In genomic region chr7:67732898-67733297, GRCh38 we compare ENCODE assay signal across 32 cellular contexts.
"Had no signal": no experiment of that assay in that cellular context is flagged by ENCODE, and none has a peak within 500 bp of the region (broad histone marks: within the 10 kb centered on the region; RNA-seq: fewer than 3 reads in every experiment).

No MANE protein-coding gene starts in this region.

- FAIRE-seq: astrocyte, bronchial epithelial cell had no signal

- ATAC-seq: activated naive CD4-positive, alpha-beta T cell treated with anti-CD3 and anti-CD28 coated beads, Interleukin-2, amount 50 U/mL, for 72 hours; activated naive CD8-positive, alpha-beta T cell treated with anti-CD3 and anti-CD28 coated beads, Interleukin-2, amount 50 U/mL, for 24 hours; activated T-cell treated with anti-CD3 and anti-CD28 coated beads, Interleukin-2, amount 50 U/mL, for 4 hours; activated T-cell treated with anti-CD3 and anti-CD28 coated beads, Interleukin-2, amount 50 U/mL, for 72 hours; activated T-helper 17 cell treated with anti-CD3 and anti-CD28 coated beads, Interleukin-2, amount 50 U/mL, for 72 hours; body of pancreas had no signal

- H3K9me3 ChIP-seq: adrenal gland, ascending aorta, body of pancreas, breast epithelium had no signal

- H3K4me1 ChIP-seq: adrenal gland, ascending aorta, body of pancreas, breast epithelium had no signal

- H3K27ac ChIP-seq: adrenal gland, ascending aorta, body of pancreas, brain microvascular endothelial cell, breast epithelium, cardiac muscle cell had no signal

- H3K27me3 ChIP-seq: adrenal gland, ascending aorta, body of pancreas, brain microvascular endothelial cell, breast epithelium, cardiac muscle cell had no signal

- DNase-seq: activated effector memory CD4-positive, alpha-beta T cell treated with anti-CD3 and anti-CD28 coated beads, Interleukin-2, amount 50 U/mL, for 16 hours; activated effector memory CD4-positive, alpha-beta T cell treated with Interleukin-2 at 50 U/mL for 16 hours; activated gamma-delta T cell; activated gamma-delta T cell treated with Interleukin-2 at 50 U/mL for 16 hours; activated naive CD4-positive, alpha-beta T cell; activated naive CD4-positive, alpha-beta T cell treated with anti-CD3 and anti-CD28 coated beads for 36 hours; activated naive CD4-positive, alpha-beta T cell treated with anti-CD3 and anti-CD28 coated beads, Interleukin-2, amount 10 ng/mL, durations not matched to agents 7 days and 5 days; activated naive CD4-positive, alpha-beta T cell treated with anti-CD3 and anti-CD28 coated beads, Interleukin-2, amount 50 U/mL, for 16 hours; activated naive CD4-positive, alpha-beta T cell treated with Interleukin-2 at 50 U/mL for 16 hours; activated naive CD8-positive, alpha-beta T cell treated with anti-CD3 and anti-CD28 coated beads for 36 hours; activated naive CD8-positive, alpha-beta T cell treated with anti-CD3 and anti-CD28 coated beads, Interleukin-2, amount 10 ng/mL, durations not matched to agents 7 days and 5 days; activated naive CD8-positive, alpha-beta T cell treated with anti-CD3 and anti-CD28 coated beads, Interleukin-2, amount 50 U/mL, for 24 hours; activated T-cell treated with anti-CD3 and anti-CD28 coated beads, Interleukin-2, amount 50 U/mL, for 4 hours; activated T-cell treated with anti-CD3 and anti-CD28 coated beads, Interleukin-2, amount 50 U/mL, for 48 hours; activated T-cell treated with anti-CD3 and anti-CD28 coated beads, Interleukin-2, amount 50 U/mL, for 72 hours; adrenal gland; amniotic stem cell; amygdala; anterior cingulate cortex; aorta; body of pancreas; brain microvascular endothelial cell; caudate nucleus; central memory CD4-positive, alpha-beta T cell; cerebellar nuclear complex had no signal

- H3K4me3 ChIP-seq: adrenal gland, ascending aorta, body of pancreas, breast epithelium, cardiac muscle cell had no signal

- H3K36me3 ChIP-seq: adrenal gland, ascending aorta, brain microvascular endothelial cell, breast epithelium, cardiac muscle cell had no signal
